In genomic region chr10:8060704-8061121, GRCh38 we compare ENCODE assay signal across 13 cellular contexts. TPM values are rescaled to one million over a fixed set of nuclear protein-coding genes. Genes with fewer than 3 reads are reported as not detected.
DNase-seq lines count a peak whose midpoint lies in the region; ATAC-seq and TF ChIP-seq lines count a peak whose summit lies in the region.
"Had no signal": no experiment of that assay in that cellular context is flagged by ENCODE, and none has a peak within 500 bp of the region (broad histone marks: within the 10 kb centered on the region; RNA-seq: fewer than 3 reads in every experiment).

No MANE protein-coding gene starts in this region.

- H3K4me2 ChIP-seq in hepatocyte = peak overlapping the region; percentile 70

- H3K27me3 ChIP-seq in RWPE2 (ENCODE audit: insufficient read depth, poor library complexity, severe bottlenecking) (no peaks in the 10 kb centered on the region), hepatocyte (peaks cover 71% of the 10 kb centered on the region)
- H3K27me3 ChIP-seq: MG63 had no signal

- H2AFZ ChIP-seq in hepatocyte = no peak overlapping the region

- H3K4me3 ChIP-seq in RWPE2 (ENCODE audit: severe bottlenecking) (no peak overlapping the region), hepatocyte (no peak overlapping the region)
- H3K4me3 ChIP-seq: MG63, mucosa of descending colon, tibial nerve had no signal

- H3K27ac ChIP-seq in RWPE2 (ENCODE audit: poor library complexity, severe bottlenecking) (peak overlapping the region; percentile 78), hepatocyte (peak overlapping the region; percentile 28)
- H3K27ac ChIP-seq: tibial nerve had no signal

- peaks cover 74% of the 10 kb centered on the region for H3K4me1 Mint-ChIP-seq in T-helper 1 cell treated with Interleukin-12 subunit alpha and Interleukin-12 subunit beta and Interleukin-4 antibody, amounts not matched to agents 30 μg/mL and 1 μg/mL, for 36 hours (ENCODE audit: low read depth)
- H3K4me1 Mint-ChIP-seq in stimulated activated memory B cell treated with anti-CD40 and anti-IgM and Interleukin-4, amounts not matched to agents 10 μg/mL and 1 μg/mL and 100 μg/mL, for 72 hours = peaks cover 37% of the 10 kb centered on the region

- ATAC-seq in RWPE2 (ENCODE audit: low read depth) = no peak
- ATAC-seq in stimulated activated memory B cell treated with anti-CD40 and anti-IgM and Interleukin-4, amounts not matched to agents 10 μg/mL and 1 μg/mL and 100 μg/mL, for 72 hours = no peak

- peak overlapping the region; percentile 93 for H3K27ac Mint-ChIP-seq in T-helper 1 cell treated with Interleukin-12 subunit alpha and Interleukin-12 subunit beta and Interleukin-4 antibody, amounts not matched to agents 30 μg/mL and 1 μg/mL, for 36 hours
- H3K27ac Mint-ChIP-seq in stimulated activated memory B cell treated with anti-CD40 and anti-IgM and Interleukin-4, amounts not matched to agents 10 μg/mL and 1 μg/mL and 100 μg/mL, for 72 hours = peak overlapping the region; percentile 38

- in situ Hi-C loops in G401 (cut with HindIII; ENCODE audit: low sequenced_read_pairs) = no loop called here

- H3K9me2 ChIP-seq in hepatocyte (replicated peaks; ENCODE audit: insufficient read depth) = no peaks in the 10 kb centered on the region

- H3K4me1 ChIP-seq in RWPE2 (ENCODE audit: insufficient read depth, poor library complexity, severe bottlenecking) (peaks cover 8% of the 10 kb centered on the region), hepatocyte (ENCODE audit: insufficient read depth) (peaks cover 11% of the 10 kb centered on the region)

- DNase-seq in T-helper 1 cell (no peak), RWPE2 (ENCODE audit: low spot score) (no peak), hepatocyte (ENCODE audit: low spot score) (no peak), DMS53 (lab: John Stamatoyannopoulos, UW) (no peak), G401 (ENCODE audit: low spot score) (no peak), NCI-H524 (lab: John Stamatoyannopoulos, UW) (no peak)
- DNase-seq: 8988T, caudate nucleus had no signal

- H3K4me3 Mint-ChIP-seq in T-helper 1 cell treated with Interleukin-12 subunit alpha and Interleukin-12 subunit beta and Interleukin-4 antibody, amounts not matched to agents 30 μg/mL and 1 μg/mL, for 36 hours = peak overlapping the region; percentile 89
- H3K4me3 Mint-ChIP-seq in stimulated activated memory B cell treated with anti-CD40 and anti-IgM and Interleukin-4, amounts not matched to agents 10 μg/mL and 1 μg/mL and 100 μg/mL, for 72 hours = peak overlapping the region; percentile 41

- H3K79me2 ChIP-seq in hepatocyte = peaks cover under 1% of the 10 kb centered on the region

- no peaks in the 10 kb centered on the region for H3K9me3 ChIP-seq in RWPE2 (ENCODE audit: severe bottlenecking)
- H3K9me3 ChIP-seq in hepatocyte (ENCODE audit: low read depth) = no peaks in the 10 kb centered on the region
- H3K9me3 ChIP-seq: MG63, mucosa of descending colon, tibial nerve had no signal

- no peak for TF ChIP-seq CTCF in RWPE2 (IDR thresholded peaks at IDR 0.05; ENCODE audit: poor library complexity, severe bottlenecking)
- TF ChIP-seq CTCF in hepatocyte (IDR thresholded peaks at IDR 0.05; ENCODE audit: poor library complexity) = no peak

- H3K36me3 Mint-ChIP-seq in T-helper 1 cell treated with Interleukin-12 subunit alpha and Interleukin-12 subunit beta and Interleukin-4 antibody, amounts not matched to agents 30 μg/mL and 1 μg/mL, for 36 hours (ENCODE audit: low read depth) = peaks cover 75% of the 10 kb centered on the region
- H3K36me3 Mint-ChIP-seq in stimulated activated memory B cell treated with anti-CD40 and anti-IgM and Interleukin-4, amounts not matched to agents 10 μg/mL and 1 μg/mL and 100 μg/mL, for 72 hours = no peaks in the 10 kb centered on the region

- H3K36me3 ChIP-seq in RWPE2 (ENCODE audit: low read depth) = peaks cover 51% of the 10 kb centered on the region
- no peaks in the 10 kb centered on the region for H3K36me3 ChIP-seq in hepatocyte (replicated peaks; ENCODE audit: insufficient read depth, low read depth)
- H3K36me3 ChIP-seq: MG63, tibial nerve had no signal

- no peaks in the 10 kb centered on the region for H4K20me1 ChIP-seq in hepatocyte (ENCODE audit: insufficient read depth, poor library complexity, severe bottlenecking)

- H3K9me3 Mint-ChIP-seq in T-helper 1 cell treated with Interleukin-12 subunit alpha and Interleukin-12 subunit beta and Interleukin-4 antibody, amounts not matched to agents 30 μg/mL and 1 μg/mL, for 36 hours = no peaks in the 10 kb centered on the region
- H3K9me3 Mint-ChIP-seq in stimulated activated memory B cell treated with anti-CD40 and anti-IgM and Interleukin-4, amounts not matched to agents 10 μg/mL and 1 μg/mL and 100 μg/mL, for 72 hours = no peaks in the 10 kb centered on the region

- 70% methylated on average over 10 of the region's 10 CpGs for WGBS in hepatocyte (ENCODE audit: low lambda C conversion rate, missing lambda C conversion rate)

- no peaks in the 10 kb centered on the region for H3K27me3 Mint-ChIP-seq in T-helper 1 cell treated with Interleukin-12 subunit alpha and Interleukin-12 subunit beta and Interleukin-4 antibody, amounts not matched to agents 30 μg/mL and 1 μg/mL, for 36 hours (ENCODE audit: low read depth)
- H3K27me3 Mint-ChIP-seq in stimulated activated memory B cell treated with anti-CD40 and anti-IgM and Interleukin-4, amounts not matched to agents 10 μg/mL and 1 μg/mL and 100 μg/mL, for 72 hours = peaks cover 87% of the 10 kb centered on the region

RNA-seq across cellular contexts. Expression of gene GATA3, which starts 6.2 kb away (rescaled TPM):
- total RNA-seq in hepatocyte = 0.96 and 2.4 TPM in 2 replicates
- polyA plus RNA-seq in hepatocyte = 15.4 and 27.1 TPM in 2 replicates
- total RNA-seq in G401 (2014; rRNA removed; shearing (Covaris generic)) = not detected in 2 replicates
